In the genomic region with DNA sequence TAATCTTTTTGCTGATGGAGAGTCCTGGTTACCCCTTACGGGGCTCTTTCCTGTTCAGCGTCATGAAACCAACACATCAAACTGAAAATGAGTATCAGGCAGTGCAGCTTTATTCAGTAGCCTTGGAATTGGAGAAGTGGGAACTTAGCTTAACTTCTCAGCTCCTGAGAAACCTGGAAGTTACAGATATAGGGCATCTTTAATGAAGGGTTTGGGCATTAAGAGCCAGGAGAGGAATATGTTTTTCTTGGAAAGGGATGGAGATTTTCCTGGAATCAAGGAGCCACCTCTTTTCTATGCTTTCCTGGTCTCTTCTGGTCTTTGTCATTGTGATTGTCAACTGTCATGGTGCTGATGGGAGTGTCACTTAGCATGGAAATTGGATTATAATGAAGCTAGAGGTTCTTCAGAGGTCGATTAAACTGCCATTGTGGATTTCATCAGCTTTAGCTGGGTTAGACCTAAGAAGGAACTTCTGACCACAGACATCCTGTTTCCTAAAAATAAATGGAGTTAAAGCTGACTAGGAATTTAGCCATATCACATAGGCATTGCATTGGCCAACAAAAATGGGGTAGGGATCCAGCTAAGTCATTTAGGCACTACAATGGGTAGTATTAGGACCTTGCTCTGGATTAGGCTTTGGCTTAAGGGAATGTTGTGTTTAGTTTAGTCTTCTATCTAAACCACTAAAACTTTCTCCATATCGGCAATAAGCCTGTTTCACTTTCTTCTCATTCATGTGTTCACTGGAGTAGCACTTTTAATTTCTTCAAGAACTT, we compare ENCODE assay signal across 12 cellular contexts.
A peak's percentile ranks its signal among the peaks of the same experiment; 100 is the strongest.
DNase-seq lines count a peak whose midpoint lies in the region; ATAC-seq and TF ChIP-seq lines count a peak whose summit lies in the region.
"Had no signal": no experiment of that assay in that cellular context is flagged by ENCODE, and none has a peak within 500 bp of the region (broad histone marks: within the 10 kb centered on the region; RNA-seq: fewer than 3 reads in every experiment).

No MANE protein-coding gene starts in this region.

- TF ChIP-seq RAD21 in SK-N-SH (IDR thresholded peaks at IDR 0.05; ENCODE audit: low read length): no peak

- H3K27ac ChIP-seq in CD4-positive, alpha-beta memory T cell (ENCODE audit: low read depth, low read length): no peak overlapping the region
- no peak overlapping the region for H3K27ac ChIP-seq in SK-N-SH (ENCODE audit: low read depth in 2 of 2, low read length in 1 of 2)
- H3K27ac ChIP-seq: epithelial cell of prostate, left ventricle myocardium inferior, suprapubic skin had no signal

- peak overlapping the region; percentile 3; the same call in 1 of the 2 replicates for H2AFZ ChIP-seq in SK-N-SH (ENCODE audit: low read depth)

- H3K4me1 Mint-ChIP-seq in CD4-positive, alpha-beta memory T cell: peaks cover 13 to 25% (median 17%) of the 10 kb centered on the region in 4 donors

- no peaks in the 10 kb centered on the region for H3K27me3 ChIP-seq in CD4-positive, alpha-beta memory T cell (ENCODE audit: insufficient read depth, low read length)
- no peaks in the 10 kb centered on the region for H3K27me3 ChIP-seq in SK-N-SH (ENCODE audit: insufficient read depth)
- H3K27me3 ChIP-seq: suprapubic skin had no signal

- no peak overlapping the region for H3K9ac ChIP-seq in SK-N-SH

- H4K20me1 ChIP-seq in SK-N-SH (ENCODE audit: insufficient read depth): no peaks in the 10 kb centered on the region

- TF ChIP-seq CTCF in SK-N-SH (IDR thresholded peaks at IDR 0.05): no peak

- no peaks in the 10 kb centered on the region for H3K79me2 ChIP-seq in SK-N-SH (ENCODE audit: insufficient read depth)

- H3K9me3 Mint-ChIP-seq in CD4-positive, alpha-beta memory T cell: peaks cover 0 to 6% (median 0%) of the 10 kb centered on the region in 8 donors

- intact Hi-C loops in CD4-positive, alpha-beta memory T cell (cut with micrococcal nuclease): no loop called here

- H3K36me3 Mint-ChIP-seq in CD4-positive, alpha-beta memory T cell: peaks cover 0 to 10% of the 10 kb centered on the region in 2 donors

- ATAC-seq in GM21723 (IDR thresholded peaks at IDR 0.05; ENCODE audit: unreplicated experiment) (no peak), HG03457 (IDR thresholded peaks at IDR 0.05; ENCODE audit: unreplicated experiment) (no peak)

- WGBS in SK-N-SH (ENCODE audit: low lambda C conversion rate): 72% methylated on average over 4 of the region's 4 CpGs

- peak overlapping the region in 3 of 7 donors; percentile 59 to 69 (median 61) for H3K27ac Mint-ChIP-seq in CD4-positive, alpha-beta memory T cell

- POLR2A ChIA-PET in CD4-positive, alpha-beta memory T cell (lab: Charles Lee; ENCODE audit: partially characterized antibody): no interaction called here
- POLR2A ChIA-PET in SK-N-SH (lab: Yijun Ruan, JAX): no interaction called here

- no peaks in the 10 kb centered on the region for H3F3A ChIP-seq in SK-N-SH (replicated peaks; ENCODE audit: insufficient read depth)

- H3K9me3 ChIP-seq in CD4-positive, alpha-beta memory T cell (ENCODE audit: control insufficient read depth in 1 of 2, low read length in 2 of 2): no peaks in the 10 kb centered on the region
- H3K9me3 ChIP-seq in SK-N-SH: no peaks in the 10 kb centered on the region
- H3K9me3 ChIP-seq: suprapubic skin had no signal

- no peaks in the 10 kb centered on the region for H3K27me3 Mint-ChIP-seq in CD4-positive, alpha-beta memory T cell

- peaks cover 26% of the 10 kb centered on the region for H3K4me1 ChIP-seq in CD4-positive, alpha-beta memory T cell (ENCODE audit: insufficient read depth, low read length)
- H3K4me1 ChIP-seq in SK-N-SH (ENCODE audit: control insufficient read depth in 1 of 2, insufficient read depth in 2 of 2, low read depth in 1 of 2, low read length in 1 of 2): no peaks in the 10 kb centered on the region; a peak in 1 of 4 replicates
- H3K4me1 ChIP-seq: left ventricle myocardium inferior, suprapubic skin had no signal

- H3K4me3 Mint-ChIP-seq in CD4-positive, alpha-beta memory T cell: peak overlapping the region; percentile 18 to 81 (median 46)

- TF ChIP-seq EP300 in SK-N-SH (IDR thresholded peaks at IDR 0.05; ENCODE audit: borderline replicate concordance in 1 of 2, low read depth in 1 of 2, low read length in 1 of 2): no peak

- CTCF ChIA-PET in CD4-positive, alpha-beta memory T cell (lab: Charles Lee; ENCODE audit: partially characterized antibody): no interaction called here
- CTCF ChIA-PET in SK-N-SH (lab: Yijun Ruan, JAX): interaction anchor here (0.7 kb wide), 2 partner anchors 12 to 143 kb away, joined by 3 read pairs; no protein-coding TSS in a partner anchor

- no peaks in the 10 kb centered on the region for H3K36me3 ChIP-seq in CD4-positive, alpha-beta memory T cell (ENCODE audit: insufficient read depth, low read length)
- H3K36me3 ChIP-seq in SK-N-SH (replicated peaks in 1 of 2; ENCODE audit: control insufficient read depth in 1 of 2, insufficient read depth in 2 of 2, low read length in 1 of 2): no peaks in the 10 kb centered on the region
- H3K36me3 ChIP-seq: suprapubic skin had no signal

- H3K9me2 ChIP-seq in SK-N-SH: no peaks in the 10 kb centered on the region

- H3K4me3 ChIP-seq in CD4-positive, alpha-beta memory T cell (ENCODE audit: low read length in 2 of 2): no peak overlapping the region
- no peak overlapping the region for H3K4me3 ChIP-seq in SK-N-SH (ENCODE audit: low read depth in 2 of 2, low read length in 1 of 2)
- H3K4me3 ChIP-seq: left ventricle myocardium inferior, suprapubic skin had no signal

- DNase-seq in CD4-positive, alpha-beta memory T cell: no peak
- DNase-seq in HCEC 1CT (peak; percentile 33), SK-N-SH (no peak), fibroblast of peridontal ligament (ENCODE audit: extremely low read depth) (peak; percentile 65), HuH-7.5 (ENCODE audit: low spot score) (no peak), activated gamma-delta T cell treated with Interleukin-2 at 50 U/mL for 16 hours (no peak)
- DNase-seq: left ventricle myocardium inferior, NCI-H1436 had no signal

- peak overlapping the region; percentile 15; the same call in 1 of the 2 replicates for H3K4me2 ChIP-seq in SK-N-SH

TF ChIP-seq in SK-N-SH, 30 proteins besides CTCF, POLR2A, EP300 and RAD21:
- TF ChIP-seq MXI1 (IDR thresholded peaks at IDR 0.05; ENCODE audit: low read depth, low read length) (no peak), NFIC (IDR thresholded peaks at IDR 0.05; ENCODE audit: borderline replicate concordance) (no peak), MEF2A (IDR thresholded peaks at IDR 0.05; ENCODE audit: borderline replicate concordance, low read depth) (no peak), NRF1 (IDR thresholded peaks at IDR 0.05; ENCODE audit: low read depth, low read length) (no peak), GABPA (IDR thresholded peaks at IDR 0.05; ENCODE audit: low read depth) (no peak), EZH2phosphoT487 (IDR thresholded peaks at IDR 0.05; ENCODE audit: borderline replicate concordance, low read depth) (no peak), RFX5 (IDR thresholded peaks at IDR 0.05; ENCODE audit: low read length) (no peak), SMC3 (IDR thresholded peaks at IDR 0.05; ENCODE audit: low read depth, low read length) (no peak), POLR2AphosphoS5 (IDR thresholded peaks at IDR 0.05; ENCODE audit: low read depth, low read length) (no peak)
- TF ChIP-seq, protein P1, sequence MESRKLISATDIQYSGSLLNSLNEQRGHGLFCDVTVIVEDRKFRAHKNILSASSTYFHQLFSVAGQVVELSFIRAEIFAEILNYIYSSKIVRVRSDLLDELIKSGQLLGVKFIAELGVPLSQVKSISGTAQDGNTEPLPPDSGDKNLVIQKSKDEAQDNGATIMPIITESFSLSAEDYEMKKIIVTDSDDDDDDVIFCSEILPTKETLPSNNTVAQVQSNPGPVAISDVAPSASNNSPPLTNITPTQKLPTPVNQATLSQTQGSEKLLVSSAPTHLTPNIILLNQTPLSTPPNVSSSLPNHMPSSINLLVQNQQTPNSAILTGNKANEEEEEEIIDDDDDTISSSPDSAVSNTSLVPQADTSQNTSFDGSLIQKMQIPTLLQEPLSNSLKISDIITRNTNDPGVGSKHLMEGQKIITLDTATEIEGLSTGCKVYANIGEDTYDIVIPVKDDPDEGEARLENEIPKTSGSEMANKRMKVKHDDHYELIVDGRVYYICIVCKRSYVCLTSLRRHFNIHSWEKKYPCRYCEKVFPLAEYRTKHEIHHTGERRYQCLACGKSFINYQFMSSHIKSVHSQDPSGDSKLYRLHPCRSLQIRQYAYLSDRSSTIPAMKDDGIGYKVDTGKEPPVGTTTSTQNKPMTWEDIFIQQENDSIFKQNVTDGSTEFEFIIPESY (IDR thresholded peaks at IDR 0.05; ENCODE audit: borderline replicate concordance, low read depth): no peak
- TF ChIP-seq, protein P2, sequence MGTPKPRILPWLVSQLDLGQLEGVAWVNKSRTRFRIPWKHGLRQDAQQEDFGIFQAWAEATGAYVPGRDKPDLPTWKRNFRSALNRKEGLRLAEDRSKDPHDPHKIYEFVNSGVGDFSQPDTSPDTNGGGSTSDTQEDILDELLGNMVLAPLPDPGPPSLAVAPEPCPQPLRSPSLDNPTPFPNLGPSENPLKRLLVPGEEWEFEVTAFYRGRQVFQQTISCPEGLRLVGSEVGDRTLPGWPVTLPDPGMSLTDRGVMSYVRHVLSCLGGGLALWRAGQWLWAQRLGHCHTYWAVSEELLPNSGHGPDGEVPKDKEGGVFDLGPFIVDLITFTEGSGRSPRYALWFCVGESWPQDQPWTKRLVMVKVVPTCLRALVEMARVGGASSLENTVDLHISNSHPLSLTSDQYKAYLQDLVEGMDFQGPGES (IDR thresholded peaks at IDR 0.05; ENCODE audit: low read depth, low read length): no peak
- TF ChIP-seq, protein P3, sequence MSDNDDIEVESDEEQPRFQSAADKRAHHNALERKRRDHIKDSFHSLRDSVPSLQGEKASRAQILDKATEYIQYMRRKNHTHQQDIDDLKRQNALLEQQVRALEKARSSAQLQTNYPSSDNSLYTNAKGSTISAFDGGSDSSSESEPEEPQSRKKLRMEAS (IDR thresholded peaks at IDR 0.05; ENCODE audit: low read depth): no peak

Comparison
In these comparisons a context has a peak if more than half of its experiments do, and no peak if none do; other contexts are left out.
1. DNase-seq: peak in HCEC 1CT (single experiment) and fibroblast of peridontal ligament (single experiment); none in CD4-positive, alpha-beta memory T cell (0 of 5), SK-N-SH (single experiment), HuH-7.5 (single experiment) and activated gamma-delta T cell treated with Interleukin-2 at 50 U/mL for 16 hours (single experiment).